In genomic region chr2:70790079-70790963, GRCh38 we compare ENCODE assay signal across 9 cellular contexts. TPM values are rescaled to one million over a fixed set of nuclear protein-coding genes. Genes with fewer than 3 reads are reported as not detected.
A peak's percentile ranks its signal among the peaks of the same experiment; 100 is the strongest.
DNase-seq lines count a peak whose midpoint lies in the region; ATAC-seq and TF ChIP-seq lines count a peak whose summit lies in the region.
"Had no signal": no experiment of that assay in that cellular context is flagged by ENCODE, and none has a peak within 500 bp of the region (broad histone marks: within the 10 kb centered on the region; RNA-seq: fewer than 3 reads in every experiment).

Gene FIGLA, minus strand, starts transcription at chr2:70790643. Its CDS starts 5 bp downstream, at chr2:70790638.

- H3K9me3 Mint-ChIP-seq in activated T-cell treated with anti-CD3 and anti-CD28 coated beads, Interleukin-2, amount 50 U/mL, for 24 hours: no peaks in the 10 kb centered on the region

- no peak for TF ChIP-seq CTCF in left lung (IDR thresholded peaks at IDR 0.05)

- H3K4me3 ChIP-seq in adipocyte (ENCODE audit: low read length) (peak within 1 kb of the TSS; percentile 54), left lung (no peak within 1 kb of the TSS), stomach smooth muscle (ENCODE audit: low read length in 2 of 2) (peak within 1 kb of the TSS; percentile 40 to 47)

- H3K4me3 Mint-ChIP-seq in activated T-cell treated with anti-CD3 and anti-CD28 coated beads, Interleukin-2, amount 50 U/mL, for 24 hours: peak within 1 kb of the TSS; percentile 67

- peak within 1 kb of the TSS; percentile 17 for H3K27ac Mint-ChIP-seq in activated T-cell treated with anti-CD3 and anti-CD28 coated beads, Interleukin-2, amount 50 U/mL, for 24 hours

- H3K36me3 ChIP-seq in adipocyte (ENCODE audit: control insufficient read depth, insufficient read depth, low read length, severe bottlenecking): no peaks in the 10 kb centered on the region
- H3K36me3 ChIP-seq in left lung: no peaks in the 10 kb centered on the region
- H3K36me3 ChIP-seq in stomach smooth muscle (ENCODE audit: control insufficient read depth in 2 of 2, insufficient read depth in 2 of 2, low read length in 2 of 2): no peaks in the 10 kb centered on the region

- H3K36me3 Mint-ChIP-seq in activated T-cell treated with anti-CD3 and anti-CD28 coated beads, Interleukin-2, amount 50 U/mL, for 24 hours (ENCODE audit: low read depth): no peaks in the 10 kb centered on the region

- H3K4me1 Mint-ChIP-seq in activated T-cell treated with anti-CD3 and anti-CD28 coated beads, Interleukin-2, amount 50 U/mL, for 24 hours (ENCODE audit: low read depth): peaks cover 11% of the 10 kb centered on the region

- H3K27ac ChIP-seq in left lung (no peak within 1 kb of the TSS), stomach smooth muscle (ENCODE audit: low read length) (no peak within 1 kb of the TSS)

- H3K4me1 ChIP-seq in adipocyte (ENCODE audit: control insufficient read depth, insufficient read depth, low read length) (peaks cover 6% of the 10 kb centered on the region), left lung (peaks cover 0 to 23% of the 10 kb centered on the region in 2 donors), stomach smooth muscle (ENCODE audit: control insufficient read depth, insufficient read depth, low read length) (peaks cover 9% of the 10 kb centered on the region)

- H3K9ac ChIP-seq in adipocyte (ENCODE audit: low read length) (no peak within 1 kb of the TSS), stomach smooth muscle (ENCODE audit: low read length in 2 of 2) (no peak within 1 kb of the TSS)

- H3K9me3 ChIP-seq in adipocyte (ENCODE audit: control insufficient read depth, low read length) (peaks cover 3% of the 10 kb centered on the region), left lung (no peaks in the 10 kb centered on the region), stomach smooth muscle (ENCODE audit: control insufficient read depth in 2 of 2, low read length in 2 of 2) (no peaks in the 10 kb centered on the region)

- no peak for DNase-seq in activated T-cell treated with anti-CD3 and anti-CD28 coated beads, Interleukin-2, amount 50 U/mL, for 24 hours
- no peak for DNase-seq in activated T-cell treated with anti-CD3 and anti-CD28 coated beads, Interleukin-2, amount 50 U/mL, for 1 hour
- no peak for DNase-seq in adipocyte (ENCODE audit: low read depth)
- peak in 1 of 2 donors; percentile 79 for DNase-seq in left lung
- DNase-seq in NCI-H226: no peak
- DNase-seq: NCI-H1048 had no signal

- H3K27me3 ChIP-seq in adipocyte (replicated peaks; ENCODE audit: control insufficient read depth, insufficient read depth, low read length): peaks cover 77% of the 10 kb centered on the region
- peaks cover 47 to 68% of the 10 kb centered on the region in 2 donors for H3K27me3 ChIP-seq in left lung
- H3K27me3 ChIP-seq in stomach smooth muscle (ENCODE audit: control insufficient read depth in 1 of 2, insufficient read depth in 2 of 2, low read length in 2 of 2): peaks cover 28 to 32% of the 10 kb centered on the region in 2 donors

- peaks cover 66% of the 10 kb centered on the region for H3K27me3 Mint-ChIP-seq in activated T-cell treated with anti-CD3 and anti-CD28 coated beads, Interleukin-2, amount 50 U/mL, for 24 hours

- intact Hi-C loops in left lung (cut with DNase I): loop anchor here in 1 of 2 donors (10.0 kb wide), 1 partner anchor 154 kb away; no protein-coding TSS in a partner anchor

- ATAC-seq in left lung (peak; percentile 31), GM21529 (IDR thresholded peaks at IDR 0.05; ENCODE audit: unreplicated experiment) (no peak), GM19324 (IDR thresholded peaks at IDR 0.05; ENCODE audit: low FRiP score, unreplicated experiment) (no peak)

RNA-seq across cellular contexts. Expression of gene FIGLA, which starts in this region (rescaled TPM):
- total RNA-seq in left lung: not detected

Comparison
In these comparisons a context has a peak if more than half of its experiments do, and no peak if none do; other contexts are left out.
1. Peak in ATAC-seq in left lung; RNA of the gene not detected or under 1 TPM.
2. H3K4me3 ChIP-seq: peak in adipocyte (single experiment) and stomach smooth muscle (2 of 2); none in left lung (0 of 2).